10 cellular contexts compared by ENCODE assay signal in the genomic region with DNA sequence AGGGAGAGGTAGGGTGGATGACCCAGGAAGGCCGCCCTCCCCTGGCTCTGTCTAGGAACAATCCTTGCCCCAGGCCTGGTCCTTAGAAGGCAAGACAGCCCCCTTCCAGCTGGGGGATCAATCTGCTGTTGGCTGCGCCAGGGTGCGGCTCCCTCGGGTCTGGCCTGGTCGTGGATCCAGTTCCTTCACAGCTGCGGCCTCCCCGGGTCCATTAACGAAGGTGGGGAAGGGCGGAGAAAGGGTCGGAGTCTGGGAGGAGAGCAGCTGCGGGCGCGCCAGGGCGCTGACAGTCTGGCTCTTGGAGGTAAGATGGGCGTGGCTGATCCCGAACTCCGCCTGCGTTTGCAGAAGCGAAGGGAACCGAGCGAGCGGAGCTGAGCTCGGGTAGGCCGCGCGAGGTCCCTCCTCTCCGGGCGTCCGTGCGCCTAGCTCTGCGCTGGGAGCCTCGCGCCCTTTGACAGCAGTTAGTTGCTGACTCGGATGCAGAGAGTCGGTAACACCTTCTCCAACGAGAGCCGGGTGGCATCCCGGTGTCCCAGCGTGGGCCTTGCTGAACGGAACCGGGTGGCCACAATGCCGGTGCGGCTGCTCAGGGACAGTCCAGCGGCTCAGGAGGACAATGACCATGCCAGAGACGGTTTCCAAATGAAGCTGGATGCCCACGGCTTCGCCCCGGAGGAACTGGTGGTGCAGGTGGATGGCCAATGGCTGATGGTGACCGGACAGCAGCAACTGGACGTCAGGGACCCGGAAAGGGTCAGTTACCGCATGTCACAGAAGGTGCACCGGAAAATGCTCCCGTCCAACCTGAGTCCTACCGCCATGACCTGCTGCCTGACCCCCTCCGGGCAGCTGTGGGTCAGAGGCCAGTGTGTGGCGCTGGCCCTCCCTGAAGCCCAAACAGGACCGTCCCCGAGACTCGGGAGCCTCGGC. TPM values are rescaled to one million over a fixed set of nuclear protein-coding genes. Genes with fewer than 3 reads are reported as not detected.
DNase-seq lines count a peak whose midpoint lies in the region; ATAC-seq and TF ChIP-seq lines count a peak whose summit lies in the region.
"Had no signal": no experiment of that assay in that cellular context is flagged by ENCODE, and none has a peak within 500 bp of the region (broad histone marks: within the 10 kb centered on the region; RNA-seq: fewer than 3 reads in every experiment).

A gene with protein sequence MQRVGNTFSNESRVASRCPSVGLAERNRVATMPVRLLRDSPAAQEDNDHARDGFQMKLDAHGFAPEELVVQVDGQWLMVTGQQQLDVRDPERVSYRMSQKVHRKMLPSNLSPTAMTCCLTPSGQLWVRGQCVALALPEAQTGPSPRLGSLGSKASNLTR (plus strand): TSS at position 434 of the 933 bp plus-strand sequence. CDS start 47 bp downstream, at position 481.

- DNase-seq in SK-N-SH (no peak), iPS-NIHi7 (ENCODE audit: extremely low spot score) (peak; percentile 89), stomach (peak; percentile 85), SK-N-DZ (ENCODE audit: low spot score) (no peak), PC-3 (no peak)
- DNase-seq in activated T-helper 1 cell treated with anti-CD3 and anti-CD28 coated beads, Interleukin-12 subunit alpha, Interleukin-12 subunit beta, Interleukin-2, Interleukin-4 antibody, amounts not matched to agents 30 ng/mL and 10 ng/mL and 1 ng/mL, durations not matched to agents 14 hours and 24 hours and 36 hours (ENCODE audit: low spot score), result no peak
- DNase-seq: GM23248 had no signal

- H2AFZ ChIP-seq in SK-N-SH (ENCODE audit: low read depth) (no peak within 1 kb of the TSS), PC-3 (ENCODE audit: low read length) (no peak within 1 kb of the TSS)

- H3K4me2 ChIP-seq in SK-N-SH, result no peak within 1 kb of the TSS; the same call in 1 of the 2 replicates
- no peak within 1 kb of the TSS for H3K4me2 ChIP-seq in PC-3 (ENCODE audit: low read length)

- intact Hi-C loops in activated T-helper 1 cell treated with anti-CD3 and anti-CD28 coated beads, Interleukin-12 subunit alpha, Interleukin-12 subunit beta, Interleukin-2, Interleukin-4 antibody, amounts not matched to agents 30 ng/mL and 10 ng/mL and 1 ng/mL, durations not matched to agents 14 hours and 24 hours and 36 hours (cut with micrococcal nuclease), result no loop called here
- intact Hi-C loops in stomach (cut with DNase I; ENCODE audit: low total_unique reads) (no loop called here), PC-3 (cut with micrococcal nuclease) (no loop called here)

- 95% methylated on average over 43 of the region's 61 CpGs for WGBS in SK-N-SH (ENCODE audit: low lambda C conversion rate)
- 33 to 67% (median 43%) methylated on average over 41 to 61 of the region's 61 CpGs for WGBS in stomach, 5 donors

- H3K27ac ChIP-seq in SK-N-SH (ENCODE audit: low read depth in 2 of 2, low read length in 1 of 2) (no peak within 1 kb of the TSS), stomach (peak within 1 kb of the TSS; percentile 48 to 86 (median 58)), PC-3 (ENCODE audit: low read length) (no peak within 1 kb of the TSS)
- H3K27ac ChIP-seq: GM23248 had no signal

- H3K4me3 Mint-ChIP-seq in activated T-helper 1 cell treated with anti-CD3 and anti-CD28 coated beads, Interleukin-12 subunit alpha, Interleukin-12 subunit beta, Interleukin-2, Interleukin-4 antibody, amounts not matched to agents 30 ng/mL and 10 ng/mL and 1 ng/mL, durations not matched to agents 14 hours and 24 hours and 36 hours, result peak within 1 kb of the TSS; percentile 81

- no peaks in the 10 kb centered on the region for H4K20me1 ChIP-seq in SK-N-SH (ENCODE audit: insufficient read depth)
- H4K20me1 ChIP-seq in PC-3 (ENCODE audit: low read length), result no peaks in the 10 kb centered on the region

- H3K79me2 ChIP-seq in SK-N-SH (ENCODE audit: insufficient read depth), result no peaks in the 10 kb centered on the region
- no peaks in the 10 kb centered on the region for H3K79me2 ChIP-seq in PC-3 (ENCODE audit: low read length)

- TF ChIP-seq POLR2A in stomach (IDR thresholded peaks at IDR 0.05), result no peak

- H3K9me2 ChIP-seq in SK-N-SH (no peaks in the 10 kb centered on the region), PC-3 (replicated peaks; ENCODE audit: low read length) (no peaks in the 10 kb centered on the region)

- H3K9me3 ChIP-seq in SK-N-SH (no peaks in the 10 kb centered on the region), stomach (no peaks in the 10 kb centered on the region), PC-3 (ENCODE audit: low read length) (no peaks in the 10 kb centered on the region)

- TF ChIP-seq EP300 in SK-N-SH (IDR thresholded peaks at IDR 0.05; ENCODE audit: borderline replicate concordance in 1 of 2, low read depth in 1 of 2, low read length in 1 of 2) (no peak), stomach (IDR thresholded peaks at IDR 0.05) (no peak)

- no peak within 1 kb of the TSS for H3K9ac ChIP-seq in SK-N-SH
- no peak within 1 kb of the TSS for H3K9ac ChIP-seq in PC-3 (ENCODE audit: low read length)

- H3K27me3 ChIP-seq in SK-N-SH (ENCODE audit: insufficient read depth), result no peaks in the 10 kb centered on the region
- H3K27me3 ChIP-seq in stomach, result no peaks in the 10 kb centered on the region
- no peaks in the 10 kb centered on the region for H3K27me3 ChIP-seq in PC-3 (ENCODE audit: low read length)

- TF ChIP-seq CTCF in SK-N-SH (IDR thresholded peaks at IDR 0.05) (no peak), stomach (IDR thresholded peaks at IDR 0.05) (no peak), PC-3 (conservative IDR thresholded peaks at IDR 0.05; ENCODE audit: low read depth, low read length) (no peak)

- H3K4me3 ChIP-seq in SK-N-SH (ENCODE audit: low read depth in 2 of 2, low read length in 1 of 2) (no peak within 1 kb of the TSS), stomach (peak within 1 kb of the TSS in 3 of 4 donors; percentile 13 to 29 (median 18)), PC-3 (ENCODE audit: low read length) (no peak within 1 kb of the TSS)

- peaks cover 3% of the 10 kb centered on the region for H3F3A ChIP-seq in SK-N-SH (replicated peaks; ENCODE audit: insufficient read depth)
- H3F3A ChIP-seq in PC-3 (ENCODE audit: low read length, unreplicated experiment), result no peaks in the 10 kb centered on the region

- H3K36me3 Mint-ChIP-seq in activated T-helper 1 cell treated with anti-CD3 and anti-CD28 coated beads, Interleukin-12 subunit alpha, Interleukin-12 subunit beta, Interleukin-2, Interleukin-4 antibody, amounts not matched to agents 30 ng/mL and 10 ng/mL and 1 ng/mL, durations not matched to agents 14 hours and 24 hours and 36 hours (ENCODE audit: low read depth), result peaks cover 24% of the 10 kb centered on the region

- peaks cover 26% of the 10 kb centered on the region for H3K4me1 Mint-ChIP-seq in activated T-helper 1 cell treated with anti-CD3 and anti-CD28 coated beads, Interleukin-12 subunit alpha, Interleukin-12 subunit beta, Interleukin-2, Interleukin-4 antibody, amounts not matched to agents 30 ng/mL and 10 ng/mL and 1 ng/mL, durations not matched to agents 14 hours and 24 hours and 36 hours (ENCODE audit: low read depth)

- no TSS peak for BruUV-seq in PC-3 (replicated peaks; lab: Mats Ljungman, UMichigan)

- no peak for ATAC-seq in SK-N-SH treated with all-trans-retinoic acid at 6 μM for 48 hours
- ATAC-seq in GM21515 (IDR thresholded peaks at IDR 0.05; ENCODE audit: unreplicated experiment), result no peak
- ATAC-seq in PC-3, result no peak

- POLR2A ChIA-PET in SK-N-SH (lab: Yijun Ruan, JAX), result no interaction called here
- POLR2A ChIA-PET in PC-3 (lab: Charles Lee; ENCODE audit: unreplicated experiment), result no interaction called here

- H3K36me3 ChIP-seq in SK-N-SH (replicated peaks in 1 of 2; ENCODE audit: control insufficient read depth in 1 of 2, insufficient read depth in 2 of 2, low read length in 1 of 2) (peaks cover 19 to 34% of the 10 kb centered on the region in 2 experiments), stomach (peaks cover 20 to 50% (median 47%) of the 10 kb centered on the region in 4 donors), PC-3 (ENCODE audit: low read depth, low read length) (no peaks in the 10 kb centered on the region)

- TF ChIP-seq RAD21 in SK-N-SH (IDR thresholded peaks at IDR 0.05; ENCODE audit: low read length), result no peak

- no peaks in the 10 kb centered on the region for H3K9me3 Mint-ChIP-seq in activated T-helper 1 cell treated with anti-CD3 and anti-CD28 coated beads, Interleukin-12 subunit alpha, Interleukin-12 subunit beta, Interleukin-2, Interleukin-4 antibody, amounts not matched to agents 30 ng/mL and 10 ng/mL and 1 ng/mL, durations not matched to agents 14 hours and 24 hours and 36 hours

- CTCF ChIA-PET in SK-N-SH (lab: Yijun Ruan, JAX) (interaction anchor here (1.1 to 29.9 kb wide), 3 partner anchors 11 to 99 kb away, joined by 3 to 496 read pairs (median 7); partner anchors contain the start of genes DNAJC7 and NKIRAS2), PC-3 (lab: Charles Lee) (no interaction called here)

- H3K27ac Mint-ChIP-seq in activated T-helper 1 cell treated with anti-CD3 and anti-CD28 coated beads, Interleukin-12 subunit alpha, Interleukin-12 subunit beta, Interleukin-2, Interleukin-4 antibody, amounts not matched to agents 30 ng/mL and 10 ng/mL and 1 ng/mL, durations not matched to agents 14 hours and 24 hours and 36 hours, result peak within 1 kb of the TSS; percentile 86

- peaks cover 0 to 11% of the 10 kb centered on the region in 2 experiments; a peak in 1 of 4 replicates for H3K4me1 ChIP-seq in SK-N-SH (ENCODE audit: control insufficient read depth in 1 of 2, insufficient read depth in 2 of 2, low read depth in 1 of 2, low read length in 1 of 2)
- peaks cover 21 to 48% (median 37%) of the 10 kb centered on the region in 4 donors for H3K4me1 ChIP-seq in stomach
- H3K4me1 ChIP-seq in PC-3 (ENCODE audit: insufficient read depth, low read length), result no peaks in the 10 kb centered on the region

- H3K27me3 Mint-ChIP-seq in activated T-helper 1 cell treated with anti-CD3 and anti-CD28 coated beads, Interleukin-12 subunit alpha, Interleukin-12 subunit beta, Interleukin-2, Interleukin-4 antibody, amounts not matched to agents 30 ng/mL and 10 ng/mL and 1 ng/mL, durations not matched to agents 14 hours and 24 hours and 36 hours (ENCODE audit: insufficient read depth), result no peaks in the 10 kb centered on the region

TF ChIP-seq in SK-N-SH treated with all-trans-retinoic acid at 6 μM for 48 hours, 23 proteins besides CTCF, POLR2A, EP300 and RAD21 (continues in another document):
- TF ChIP-seq ARNTL (CRISPR knock-in tag; IDR thresholded peaks at IDR 0.05; ENCODE audit: borderline replicate concordance, low read depth) (no peak), ISL1 (CRISPR knock-in tag; IDR thresholded peaks at IDR 0.05) (no peak), CSDC2 (CRISPR knock-in tag; IDR thresholded peaks at IDR 0.05) (no peak)

RNA-seq across cellular contexts. Expression of the gene that starts here (rescaled TPM):
- polyA plus RNA-seq in SK-N-SH (2012; rRNA removed), result 0.03 and 0.05 TPM in 2 replicates
- polyA plus RNA-seq in SK-N-SH (2012; cell fraction: cytosol; rRNA removed), result 0.01 TPM in 2 replicates
- 0.21 and 0.50 TPM in 2 replicates for polyA plus RNA-seq in SK-N-SH (2012; cell fraction: nucleus; rRNA removed)
- 0.10 TPM in 1 of 2 replicates, not detected in the other for total RNA-seq in activated T-helper 1 cell treated with anti-CD3 and anti-CD28 coated beads, Interleukin-12 subunit alpha, Interleukin-12 subunit beta, Interleukin-2, Interleukin-4 antibody, amounts not matched to agents 30 ng/mL and 10 ng/mL and 1 ng/mL, durations not matched to agents 14 hours and 24 hours and 36 hours
- total RNA-seq in stomach, result not detected
- under 1 TPM; 0.25 to 0.61 (median 0.35) TPM for polyA plus RNA-seq in stomach
- 0.72 and 2.0 TPM in 2 replicates for polyA plus RNA-seq in SK-N-DZ (2014; cell fraction: cytosol; rRNA removed)
- 1.3 and 3.3 TPM in 2 replicates for polyA plus RNA-seq in SK-N-DZ (2014; cell fraction: nucleus; rRNA removed)
- not detected in 2 replicates for total RNA-seq in PC-3 (2014; rRNA removed)
- total RNA-seq: GM23248, mesenteric fat pad had no signal

Comparison
In these comparisons a context has a peak if more than half of its experiments do, and no peak if none do; other contexts are left out.
1. Peak in DNase-seq, H3K4me3 ChIP-seq and H3K27ac ChIP-seq in stomach; RNA of the gene not detected or under 1 TPM.